1 cellular context compared by ENCODE assay signal in genomic region chr2:236578980-236579745, GRCh38.
A peak's percentile ranks its signal among the peaks of the same experiment; 100 is the strongest.
TF ChIP-seq lines count a peak whose summit lies in the region.

No MANE protein-coding gene starts in this region.

TF ChIP-seq in H1, 55 proteins besides CTCF, POLR2A, EP300 and RAD21:
- peak; percentile 76 for TF ChIP-seq TEAD4 (IDR thresholded peaks at IDR 0.05; ENCODE audit: low read depth, low read length)
- TF ChIP-seq EZH2 (IDR thresholded peaks at IDR 0.05; ENCODE audit: low read depth, low read length, severe bottlenecking): no peak
- TF ChIP-seq KDM4A (IDR thresholded peaks at IDR 0.05; ENCODE audit: low read depth, low read length, severe bottlenecking): no peak
- TF ChIP-seq RXRA (IDR thresholded peaks at IDR 0.05; ENCODE audit: insufficient read depth, low read depth, low read length): no peak
- no peak for TF ChIP-seq ZNF274 (IDR thresholded peaks at IDR 0.05; ENCODE audit: borderline replicate concordance, extremely low read depth, low read length)
